Comparison of ENCODE assay signal across 12 cellular contexts in the genomic region with DNA sequence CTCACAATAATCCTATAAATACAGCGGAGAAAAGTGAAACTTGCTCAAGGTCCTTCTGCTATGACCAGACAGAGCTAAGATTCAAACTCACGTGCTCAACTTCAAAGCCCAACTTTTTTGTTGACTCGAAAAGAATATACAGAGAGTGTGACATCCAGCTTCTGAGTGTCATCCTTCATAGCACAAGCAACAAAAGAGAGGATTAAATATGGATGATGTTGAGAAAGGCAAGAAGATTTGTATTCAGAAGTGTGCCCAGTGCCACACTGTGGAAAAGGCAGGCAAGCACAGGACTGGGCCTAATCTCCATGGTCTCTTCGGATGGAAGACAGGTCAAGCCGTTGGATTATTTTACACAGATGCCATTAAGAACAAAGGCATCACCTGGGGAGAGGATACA. TPM values are rescaled to one million over a fixed set of nuclear protein-coding genes. Genes with fewer than 3 reads are reported as not detected.
A peak's percentile ranks its signal among the peaks of the same experiment; 100 is the strongest.
DNase-seq lines count a peak whose midpoint lies in the region; ATAC-seq and TF ChIP-seq lines count a peak whose summit lies in the region.
"Had no signal": no experiment of that assay in that cellular context is flagged by ENCODE, and none has a peak within 500 bp of the region (broad histone marks: within the 10 kb centered on the region; RNA-seq: fewer than 3 reads in every experiment).

No MANE protein-coding gene starts in this region.

- H3K36me3 ChIP-seq in cardiac muscle cell (no peaks in the 10 kb centered on the region), PC-3 (ENCODE audit: low read depth, low read length) (no peaks in the 10 kb centered on the region)

- no peak overlapping the region for H3K27ac Mint-ChIP-seq in activated CD8-positive, alpha-beta T cell treated with anti-CD3 and anti-CD28 coated beads for 36 hours
- no peak overlapping the region for H3K27ac Mint-ChIP-seq in endothelial cell (ENCODE audit: unreplicated experiment)
- H3K27ac Mint-ChIP-seq: dendritic cell treated with granulocyte-macrophage colony-stimulating factor and Interleukin-4, amounts not matched to agents 40 ng/mL and 50 ng/mL, for 4 days had no signal

- TF ChIP-seq CTCF in cardiac muscle cell (IDR thresholded peaks at IDR 0.05; ENCODE audit: low read depth, low read length) (peak; percentile 12), PC-3 (conservative IDR thresholded peaks at IDR 0.05; ENCODE audit: low read depth, low read length) (0 out of 2 replicates have a peak, but pooled peaks have one; percentile 16), endothelial cell (IDR thresholded peaks at IDR 0.05; ENCODE audit: unreplicated experiment) (no peak)
- TF ChIP-seq CTCF in activated CD8-positive, alpha-beta T cell treated with anti-CD3 and anti-CD28 coated beads for 36 hours (IDR thresholded peaks at IDR 0.05) = no peak

- peaks cover 4% of the 10 kb centered on the region for H3K36me3 Mint-ChIP-seq in activated CD8-positive, alpha-beta T cell treated with anti-CD3 and anti-CD28 coated beads for 36 hours (ENCODE audit: low read depth)
- no peaks in the 10 kb centered on the region for H3K36me3 Mint-ChIP-seq in endothelial cell (ENCODE audit: low read depth, unreplicated experiment)

- H3K27me3 ChIP-seq in cardiac muscle cell (no peaks in the 10 kb centered on the region), PC-3 (ENCODE audit: low read length) (no peaks in the 10 kb centered on the region)

- POLR2A ChIA-PET in PC-3 (lab: Charles Lee; ENCODE audit: unreplicated experiment) = no interaction called here
- POLR2A ChIA-PET in activated CD8-positive, alpha-beta T cell treated with anti-CD3 and anti-CD28 coated beads for 36 hours (lab: Charles Lee) = interaction anchor here (1.0 to 1.1 kb wide), 2 partner anchors 19 to 84 kb away, joined by 3 read pairs; no protein-coding TSS in a partner anchor

- H3K4me3 ChIP-seq in cardiac muscle cell (no peak overlapping the region), PC-3 (ENCODE audit: low read length) (no peak overlapping the region)
- H3K4me3 ChIP-seq: SK-N-MC had no signal

- H4K20me1 ChIP-seq in PC-3 (ENCODE audit: low read length) = 0 out of 2 replicates have a peak, but pooled peaks cover 8% of the 10 kb centered on the region

- H3K27ac ChIP-seq in cardiac muscle cell (no peak overlapping the region), PC-3 (ENCODE audit: low read length) (no peak overlapping the region)
- H3K27ac ChIP-seq: SK-N-MC had no signal

- H3K9me3 ChIP-seq in cardiac muscle cell (ENCODE audit: low read depth) (no peaks in the 10 kb centered on the region), PC-3 (ENCODE audit: low read length) (no peaks in the 10 kb centered on the region)

- no peaks in the 10 kb centered on the region for H3K9me2 ChIP-seq in PC-3 (replicated peaks; ENCODE audit: low read length)

- H3K9ac ChIP-seq in PC-3 (ENCODE audit: low read length) = no peak overlapping the region

- intact Hi-C loops in cardiac septum (cut with DNase I) = loop anchor here (5.0 kb wide), 1 partner anchor 39 kb away; no protein-coding TSS in a partner anchor
- intact Hi-C loops in PC-3 (cut with micrococcal nuclease) = loop anchor here (1.0 to 5.0 kb wide), 2 partner anchors 31 to 84 kb away; no protein-coding TSS in a partner anchor
- intact Hi-C loops in activated CD8-positive, alpha-beta T cell treated with anti-CD3 and anti-CD28 coated beads for 36 hours (cut with micrococcal nuclease) = no loop called here

- H3K79me2 ChIP-seq in PC-3 (ENCODE audit: low read length) = peaks cover 26% of the 10 kb centered on the region

- no peaks in the 10 kb centered on the region for H3K4me1 ChIP-seq in cardiac muscle cell (ENCODE audit: low read depth)
- peaks cover 14% of the 10 kb centered on the region for H3K4me1 ChIP-seq in PC-3 (ENCODE audit: insufficient read depth, low read length)

- no peak for ATAC-seq in PC-3
- ATAC-seq in activated CD8-positive, alpha-beta T cell treated with anti-CD3 and anti-CD28 coated beads for 36 hours = no peak
- ATAC-seq: activated T-cell treated with anti-CD3 and anti-CD28 coated beads, Interleukin-2, amount 50 U/mL, for 4 hours had no signal

- peak overlapping the region; percentile 16; the same call in 1 of the 2 replicates for H2AFZ ChIP-seq in PC-3 (ENCODE audit: low read length)

- CTCF ChIA-PET in PC-3 (lab: Charles Lee) = no interaction called here
- CTCF ChIA-PET in activated CD8-positive, alpha-beta T cell treated with anti-CD3 and anti-CD28 coated beads for 36 hours (lab: Charles Lee) = interaction anchor here (0.8 to 6.0 kb wide), 9 partner anchors 9 to 149 kb away, joined by 3 to 83 read pairs (median 4); no protein-coding TSS in a partner anchor

- no peaks in the 10 kb centered on the region for H3K9me3 Mint-ChIP-seq in activated CD8-positive, alpha-beta T cell treated with anti-CD3 and anti-CD28 coated beads for 36 hours
- H3K9me3 Mint-ChIP-seq in endothelial cell (ENCODE audit: unreplicated experiment) = no peaks in the 10 kb centered on the region
- H3K9me3 Mint-ChIP-seq: activated T-cell treated with anti-CD3 and anti-CD28 coated beads, Interleukin-2, amount 50 U/mL, for 4 hours; dendritic cell treated with granulocyte-macrophage colony-stimulating factor and Interleukin-4, amounts not matched to agents 40 ng/mL and 50 ng/mL, for 4 days had no signal

- peaks cover 28% of the 10 kb centered on the region for H3K4me1 Mint-ChIP-seq in activated CD8-positive, alpha-beta T cell treated with anti-CD3 and anti-CD28 coated beads for 36 hours (ENCODE audit: low read depth)
- peaks cover 7% of the 10 kb centered on the region for H3K4me1 Mint-ChIP-seq in endothelial cell (ENCODE audit: unreplicated experiment)

- no peak overlapping the region for H3K4me2 ChIP-seq in PC-3 (ENCODE audit: low read length)

- no peak overlapping the region for H3K4me3 Mint-ChIP-seq in activated CD8-positive, alpha-beta T cell treated with anti-CD3 and anti-CD28 coated beads for 36 hours
- H3K4me3 Mint-ChIP-seq in endothelial cell (ENCODE audit: unreplicated experiment) = no peak overlapping the region
- H3K4me3 Mint-ChIP-seq: activated T-cell treated with anti-CD3 and anti-CD28 coated beads, Interleukin-2, amount 50 U/mL, for 4 hours; dendritic cell treated with granulocyte-macrophage colony-stimulating factor and Interleukin-4, amounts not matched to agents 40 ng/mL and 50 ng/mL, for 4 days had no signal

- no peaks in the 10 kb centered on the region for H3K27me3 Mint-ChIP-seq in activated CD8-positive, alpha-beta T cell treated with anti-CD3 and anti-CD28 coated beads for 36 hours
- H3K27me3 Mint-ChIP-seq in endothelial cell (ENCODE audit: unreplicated experiment) = peaks cover 1% of the 10 kb centered on the region
- H3K27me3 Mint-ChIP-seq: dendritic cell treated with granulocyte-macrophage colony-stimulating factor and Interleukin-4, amounts not matched to agents 40 ng/mL and 50 ng/mL, for 4 days had no signal

- DNase-seq in cardiac muscle cell (ENCODE audit: low read depth in 1 of 2, low spot score in 1 of 2) = no peak
- no peak for DNase-seq in cardiac septum (ENCODE audit: low spot score)
- DNase-seq in PC-3 = peak; percentile 15
- DNase-seq in glomerular visceral epithelial cell (ENCODE audit: extremely low spot score) = peak; percentile 48
- peak; percentile 56 for DNase-seq in superior temporal gyrus (ENCODE audit: extremely low spot score)
- DNase-seq in NCI-H510A (lab: John Stamatoyannopoulos, UW) = no peak
- no peak for DNase-seq in activated CD8-positive, alpha-beta T cell treated with anti-CD3 and anti-CD28 coated beads for 36 hours
- no peak for DNase-seq in endothelial cell (ENCODE audit: low spot score)
- DNase-seq: activated T-cell treated with anti-CD3 and anti-CD28 coated beads, Interleukin-2, amount 50 U/mL, for 4 hours; stimulated activated naive CD4-positive, alpha-beta T cell treated with Interleukin-2 at 50 U/mL for 16 hours had no signal

- BruUV-seq in PC-3 (replicated peaks; lab: Mats Ljungman, UMichigan) = no TSS peak

- no peaks in the 10 kb centered on the region for H3F3A ChIP-seq in PC-3 (ENCODE audit: low read length, unreplicated experiment)

RNA-seq across cellular contexts. Expression of a gene that starts 2.1 kb away (rescaled TPM):
- total RNA-seq in cardiac muscle cell (28.0 and 33.2 TPM in 2 replicates), cardiac septum (51.0 TPM), PC-3 (2014; rRNA removed) (37.7 and 37.9 TPM in 2 replicates), endothelial cell (ENCODE audit: unreplicated experiment) (50.9 TPM)
- 56.9 and 70.1 TPM in 2 replicates for polyA plus RNA-seq in cardiac muscle cell
- 10 to 100 TPM; 18.6 to 19.1 TPM for total RNA-seq in activated CD8-positive, alpha-beta T cell treated with anti-CD3 and anti-CD28 coated beads for 36 hours

Comparison
In these comparisons a context has a peak if more than half of its experiments do, and no peak if none do; other contexts are left out.
1. DNase-seq: peak in PC-3 (single experiment), glomerular visceral epithelial cell (single experiment) and superior temporal gyrus (single experiment); none in cardiac muscle cell (0 of 2), cardiac septum (single experiment), NCI-H510A (single experiment), activated CD8-positive, alpha-beta T cell treated with anti-CD3 and anti-CD28 coated beads for 36 hours (single experiment) and endothelial cell (single experiment).
2. CTCF ChIP-seq: peak in cardiac muscle cell (single experiment) and PC-3 (single experiment); none in activated CD8-positive, alpha-beta T cell treated with anti-CD3 and anti-CD28 coated beads for 36 hours (single experiment) and endothelial cell (single experiment).